Comparison of ENCODE assay signal across 9 cellular contexts in genomic region chr9:93962561-93963440, GRCh38. TPM values are rescaled to one million over a fixed set of nuclear protein-coding genes. Genes with fewer than 3 reads are reported as not detected.
DNase-seq lines count a peak whose midpoint lies in the region; ATAC-seq and TF ChIP-seq lines count a peak whose summit lies in the region.
"Had no signal": no experiment of that assay in that cellular context is flagged by ENCODE, and none has a peak within 500 bp of the region (broad histone marks: within the 10 kb centered on the region; RNA-seq: fewer than 3 reads in every experiment).

No MANE protein-coding gene starts in this region.

- H3K27me3 Mint-ChIP-seq in nephron (ENCODE audit: low read depth) = peaks cover 65% of the 10 kb centered on the region

- H3K4me2 ChIP-seq in KMS-11 (no peak overlapping the region), PC-9 (no peak overlapping the region)

- H3F3A ChIP-seq in PC-9 (ENCODE audit: insufficient read depth, low read depth) = no peaks in the 10 kb centered on the region

- TF ChIP-seq POLR2A in esophagus squamous epithelium (IDR thresholded peaks at IDR 0.05) = no peak

- POLR2A ChIA-PET in PC-9 (lab: Charles Lee; ENCODE audit: unreplicated experiment) = no interaction called here

- H3K79me2 ChIP-seq in KMS-11 (ENCODE audit: insufficient read depth, low read depth) = no peaks in the 10 kb centered on the region
- H3K79me2 ChIP-seq in PC-9 (ENCODE audit: low read depth) = no peaks in the 10 kb centered on the region

- no peak overlapping the region for H3K9ac ChIP-seq in KMS-11

- no peak for ATAC-seq in GM18498 (IDR thresholded peaks at IDR 0.05; ENCODE audit: unreplicated experiment)

- H3K4me3 ChIP-seq in KMS-11 (IDR thresholded peaks at IDR 0.05; ENCODE audit: insufficient read depth, low read depth, low read length) (no peak overlapping the region), PC-9 (no peak overlapping the region), esophagus squamous epithelium (no peak overlapping the region)

- TF ChIP-seq CTCF in KMS-11 (conservative IDR thresholded peaks at IDR 0.05; ENCODE audit: low read depth, low read length) (peak; percentile 93), PC-9 (conservative IDR thresholded peaks at IDR 0.05) (peak; percentile 88), esophagus squamous epithelium (IDR thresholded peaks at IDR 0.05) (peak; percentile 64 to 91 (median 86)), nephron (IDR thresholded peaks at IDR 0.05; ENCODE audit: unreplicated experiment in 3 of 3) (peak; percentile 78 to 89 (median 86))

- DNase-seq in EH (ENCODE audit: low read depth) = peak; percentile 78
- DNase-seq in PC-9 = peak; percentile 48 to 74
- peak; percentile 73 for DNase-seq in activated T-cell treated with anti-CD3 and anti-CD28 coated beads, Interleukin-2, amount 50 U/mL, for 1 hour
- DNase-seq in esophagus squamous epithelium (lab: John Stamatoyannopoulos, UW) = peak; percentile 22
- DNase-seq in stimulated activated naive CD4-positive, alpha-beta T cell (lab: John Stamatoyannopoulos, UW) = peak; percentile 39 to 86 (median 69)

- H3K36me3 Mint-ChIP-seq in nephron (ENCODE audit: low read depth) = no peaks in the 10 kb centered on the region

- peak overlapping the region in 1 of 3 experiments; percentile 8 for H3K4me3 Mint-ChIP-seq in nephron

- no peaks in the 10 kb centered on the region for H4K20me1 ChIP-seq in KMS-11 (ENCODE audit: insufficient read depth)
- no peaks in the 10 kb centered on the region for H4K20me1 ChIP-seq in PC-9 (ENCODE audit: insufficient read depth)

- H3K36me3 ChIP-seq in KMS-11 (ENCODE audit: insufficient read depth) (no peaks in the 10 kb centered on the region), PC-9 (ENCODE audit: low read depth) (no peaks in the 10 kb centered on the region), esophagus squamous epithelium (no peaks in the 10 kb centered on the region)

- peaks cover 3% of the 10 kb centered on the region for H3K9me3 Mint-ChIP-seq in nephron

- peaks cover 18% of the 10 kb centered on the region for H3K4me1 Mint-ChIP-seq in nephron

- CTCF ChIA-PET in PC-9 (lab: Charles Lee) = interaction anchor here (0.6 to 0.7 kb wide), 2 partner anchors 38 to 1188 kb away, joined by 3 to 6 read pairs; no protein-coding TSS in a partner anchor

- BruUV-seq in PC-9 (replicated peaks; lab: Mats Ljungman, UMichigan) = no TSS peak

- intact Hi-C loops in PC-9 (cut with micrococcal nuclease; ENCODE audit: unreplicated experiment) = loop anchor here (1.0 to 10.0 kb wide), 4 partner anchors 136 to 800 kb away; no protein-coding TSS in a partner anchor
- intact Hi-C loops in esophagus squamous epithelium (cut with DNase I) = loop anchor here (5.0 kb wide), 1 partner anchor 280 kb away; no protein-coding TSS in a partner anchor

- H3K27ac ChIP-seq in KMS-11 = no peak overlapping the region
- no peak overlapping the region for H3K27ac ChIP-seq in PC-9
- H3K27ac ChIP-seq in esophagus squamous epithelium = no peak overlapping the region
- H3K27ac ChIP-seq: epithelial cell of prostate had no signal

- no peaks in the 10 kb centered on the region for H3K9me2 ChIP-seq in PC-9 (ENCODE audit: insufficient read depth)

- H3K4me1 ChIP-seq in KMS-11 (ENCODE audit: low read depth, poor library complexity, severe bottlenecking) (no peaks in the 10 kb centered on the region), PC-9 (replicated peaks; ENCODE audit: insufficient read depth) (no peaks in the 10 kb centered on the region), esophagus squamous epithelium (peaks cover 13 to 37% (median 25%) of the 10 kb centered on the region in 3 donors)

- no peaks in the 10 kb centered on the region for H3K27me3 ChIP-seq in KMS-11 (ENCODE audit: insufficient read depth, low read depth)
- 0 out of 2 replicates have a peak, but pooled peaks cover 2% of the 10 kb centered on the region for H3K27me3 ChIP-seq in PC-9 (ENCODE audit: insufficient read depth, low read depth)
- peaks cover 11 to 78% (median 32%) of the 10 kb centered on the region in 4 donors for H3K27me3 ChIP-seq in esophagus squamous epithelium

- H3K27ac Mint-ChIP-seq in nephron = no peak overlapping the region

- 14 to 21% methylated on average over 21 to 22 of the region's 22 CpGs for WGBS in esophagus squamous epithelium, 2 donors

- H3K9me3 ChIP-seq in PC-9 (ENCODE audit: insufficient read depth, low read depth) (no peaks in the 10 kb centered on the region), esophagus squamous epithelium (no peaks in the 10 kb centered on the region)

- H2AFZ ChIP-seq in KMS-11 (ENCODE audit: low read depth) (peak overlapping the region; percentile 19; the same call in 1 of the 2 replicates), PC-9 (no peak overlapping the region)

RNA-seq across cellular contexts. Expression of gene BARX1, which starts 7.6 kb away (rescaled TPM):
- total RNA-seq in PC-9 (2021) (not detected in 2 replicates), esophagus squamous epithelium (not detected)

Comparison
In these comparisons a context has a peak if more than half of its experiments do, and no peak if none do; other contexts are left out.
1. DNase-seq: peak in every context shown above with its lines; median percentile 78 in EH; 73 in activated T-cell treated with anti-CD3 and anti-CD28 coated beads, Interleukin-2, amount 50 U/mL, for 1 hour; 69 in stimulated activated naive CD4-positive, alpha-beta T cell; 61 in PC-9; 22 in esophagus squamous epithelium.